ENCODE assay signal across 12 cellular contexts in genomic region chr7:5541087-5541992, GRCh38. TPM values are rescaled to one million over a fixed set of nuclear protein-coding genes. Genes with fewer than 3 reads are reported as not detected.
DNase-seq lines count a peak whose midpoint lies in the region; ATAC-seq, FAIRE-seq and TF ChIP-seq lines count a peak whose summit lies in the region.
"Had no signal": no experiment of that assay in that cellular context is flagged by ENCODE, and none has a peak within 500 bp of the region (broad histone marks: within the 10 kb centered on the region; RNA-seq: fewer than 3 reads in every experiment).

No MANE protein-coding gene starts in this region.

- no peak overlapping the region for H3K4me2 ChIP-seq in A549

- H3K27me3 ChIP-seq in uterus = no peaks in the 10 kb centered on the region

- FAIRE-seq in A549 (lab: Jason Lieb, UNC) = no peak
- FAIRE-seq: bronchial epithelial cell had no signal

- H3K4me1 ChIP-seq in A549 (no peaks in the 10 kb centered on the region), uterus (no peaks in the 10 kb centered on the region)

- CTCF ChIA-PET in A549 (lab: Yijun Ruan, JAX) (interaction anchor here (0.9 to 3.1 kb wide), 2 partner anchors 15 to 47 kb away, joined by 3 to 14 read pairs; no protein-coding TSS in a partner anchor), RWPE1 (lab: Yijun Ruan, JAX) (interaction anchor here (0.6 kb wide), 1 partner anchor 40 kb away, joined by 4 read pairs; no protein-coding TSS in a partner anchor)

- H3K4me3 ChIP-seq in A549 = no peak overlapping the region
- H3K4me3 ChIP-seq in uterus = no peak overlapping the region
- H3K4me3 ChIP-seq: lung had no signal

- TF ChIP-seq POLR2A in A549 (IDR thresholded peaks at IDR 0.05; ENCODE audit: low read length) (no peak), uterus (IDR thresholded peaks at IDR 0.05) (no peak)

- intact Hi-C loops in uterus (cut with DNase I; ENCODE audit: low total_unique reads) = no loop called here

- POLR2A ChIA-PET in A549 (lab: Yijun Ruan, JAX) = no interaction called here
- POLR2A ChIA-PET in RWPE1 (lab: Yijun Ruan, JAX; ENCODE audit: low non-redundant PET) = no interaction called here

- TF ChIP-seq EP300 in A549 (IDR thresholded peaks at IDR 0.05) = no peak

- no peak for DNase-seq in A549 (ENCODE audit: low read depth in 1 of 2, low spot score in 1 of 2)
- no peak for DNase-seq in RWPE1 (ENCODE audit: low spot score)
- no peak for DNase-seq in hippocampal formation (lab: John Stamatoyannopoulos, UW)
- DNase-seq in uterus = no peak
- no peak for DNase-seq in ureter (ENCODE audit: low spot score)
- DNase-seq: activated CD8-positive, alpha-beta memory T cell treated with anti-CD3 and anti-CD28 coated beads, Interleukin-2, amount 10 ng/mL, durations not matched to agents 7 days and 5 days; NCI-H2081 treated with DMSO at 0.1 percent for 48 hours had no signal

- ATAC-seq in A549 (peak; percentile 40 to 59; a peak in 5 of 6 replicates), GM19023 (IDR thresholded peaks at IDR 0.05; ENCODE audit: unreplicated experiment) (peak; percentile 65), HG02759 (IDR thresholded peaks at IDR 0.05; ENCODE audit: unreplicated experiment) (peak; percentile 64), HG03460 (IDR thresholded peaks at IDR 0.05; ENCODE audit: unreplicated experiment) (no peak)
- ATAC-seq: activated CD8-positive, alpha-beta memory T cell treated with anti-CD3 and anti-CD28 coated beads, Interleukin-2, amount 10 ng/mL, durations not matched to agents 7 days and 5 days had no signal

- H3K27ac ChIP-seq in A549 (peak overlapping the region in 1 of 2 experiments; percentile 32; a peak in 1 of 6 replicates), RWPE1 (peak overlapping the region; percentile 45), uterus (no peak overlapping the region)

- H3K36me3 ChIP-seq in uterus = no peaks in the 10 kb centered on the region

- H3K9me3 ChIP-seq in A549 (no peaks in the 10 kb centered on the region), uterus (no peaks in the 10 kb centered on the region)

- 85% methylated on average over 19 of the region's 22 CpGs for WGBS in A549 (ENCODE audit: missing lambda C conversion rate)

- no peak for TF ChIP-seq RAD21 in A549 (conservative IDR thresholded peaks at IDR 0.05 in 1 of 2, IDR thresholded peaks at IDR 0.05 in 1 of 2)

- TF ChIP-seq CTCF in A549 (IDR thresholded peaks at IDR 0.05) = no peak
- no peak for TF ChIP-seq CTCF in RWPE1 (conservative IDR thresholded peaks at IDR 0.05; ENCODE audit: low read depth)
- no peak for TF ChIP-seq CTCF in uterus (IDR thresholded peaks at IDR 0.05)

TF ChIP-seq in A549, 52 proteins besides CTCF, POLR2A, EP300 and RAD21:
- TF ChIP-seq KDM1A (IDR thresholded peaks at IDR 0.05; ENCODE audit: low read depth) = peak; percentile 52; the same call in 1 of the 2 replicates
- TF ChIP-seq MAZ (IDR thresholded peaks at IDR 0.05; ENCODE audit: borderline replicate concordance, low read depth, low read length) = no peak

RNA-seq across cellular contexts. Expression of gene ACTB, which starts 10.9 kb away (rescaled TPM):
- polyA plus RNA-seq in A549 (2011; rRNA removed) (1,312 and 1,863 TPM in 2 replicates), A549 (2017; fragmentation: RNase III; extraction: RNeasy Plus Mini Kit Qiagen cat#74134 plus additional on column Dnase treatment) (5,057 to 5,556 TPM (median 5,344 TPM) in 3 replicates)
- 6,925 and 8,166 TPM in 2 replicates for polyA plus RNA-seq in A549 (2012; cell fraction: cytosol; rRNA removed)
- 8,032 and 13,648 TPM in 2 replicates for polyA plus RNA-seq in A549 (2012; cell fraction: nucleus; rRNA removed)
- polyA minus RNA-seq in A549 (2011; rRNA and poly(A)+ RNA removed) = 3,044 and 5,216 TPM in 2 replicates
- total RNA-seq in uterus (1,000 to 10,000 TPM; 2,117 to 6,387 (median 2,745) TPM), ureter (5,244 TPM)

RNA-seq across cellular contexts. Expression of gene FBXL18, which starts 27.7 kb away (rescaled TPM):
- polyA plus RNA-seq in A549 (2011; rRNA removed) (5.2 and 5.8 TPM in 2 replicates), A549 (2017; fragmentation: RNase III; extraction: RNeasy Plus Mini Kit Qiagen cat#74134 plus additional on column Dnase treatment) (12.3 to 13.0 TPM (median 12.7 TPM) in 3 replicates)
- 6.7 and 11.7 TPM in 2 replicates for polyA plus RNA-seq in A549 (2012; cell fraction: cytosol; rRNA removed)
- 21.0 and 33.1 TPM in 2 replicates for polyA plus RNA-seq in A549 (2012; cell fraction: nucleus; rRNA removed)
- 6.3 and 9.3 TPM in 2 replicates for polyA minus RNA-seq in A549 (2011; rRNA and poly(A)+ RNA removed)
- total RNA-seq in uterus (10 to 100 TPM in 1 of 4 donors, 1 to 10 TPM in 3; 2.8 to 15.0 (median 4.6) TPM), ureter (12.5 TPM)

RNA-seq across cellular contexts. Expression of gene FSCN1, which starts 51.3 kb away (rescaled TPM):
- polyA plus RNA-seq in A549 (2011; rRNA removed) (39.1 and 50.6 TPM in 2 replicates), A549 (2017; fragmentation: RNase III; extraction: RNeasy Plus Mini Kit Qiagen cat#74134 plus additional on column Dnase treatment) (165 to 184 TPM (median 171 TPM) in 3 replicates)
- 139 and 218 TPM in 2 replicates for polyA plus RNA-seq in A549 (2012; cell fraction: cytosol; rRNA removed)
- polyA plus RNA-seq in A549 (2012; cell fraction: nucleus; rRNA removed) = 193 and 320 TPM in 2 replicates
- 37.2 and 59.3 TPM in 2 replicates for polyA minus RNA-seq in A549 (2011; rRNA and poly(A)+ RNA removed)
- total RNA-seq in uterus (100 to 1,000 TPM in 1 of 4 donors, 10 to 100 TPM in 3; 27.1 to 175 (median 61.9) TPM), ureter (30.1 TPM)
